ENCODE assay signal across 21 cellular contexts in genomic region chr9:100577776-100578448, GRCh38. TPM values are rescaled to one million over a fixed set of nuclear protein-coding genes. Genes with fewer than 3 reads are reported as not detected.
DNase-seq lines count a peak whose midpoint lies in the region; FAIRE-seq and TF ChIP-seq lines count a peak whose summit lies in the region.
"Had no signal": no experiment of that assay in that cellular context is flagged by ENCODE, and none has a peak within 500 bp of the region (broad histone marks: within the 10 kb centered on the region; RNA-seq: fewer than 3 reads in every experiment).

Gene CAVIN4, plus strand, starts transcription at chr9:100578079. Its CDS starts 65 bp downstream, at chr9:100578144.

- TF ChIP-seq CTCF in chondrocyte (IDR thresholded peaks at IDR 0.05) (no peak), cardiac muscle cell (IDR thresholded peaks at IDR 0.05; ENCODE audit: low read depth, low read length) (no peak), osteoblast (IDR thresholded peaks at IDR 0.05; ENCODE audit: extremely low read depth, low read depth, low read length) (no peak), D721Med (IDR thresholded peaks at IDR 0.05; ENCODE audit: insufficient read depth, missing control alignments) (no peak)

- peak within 1 kb of the TSS; percentile 34 for H3K27ac Mint-ChIP-seq in chondrocyte (ENCODE audit: unreplicated experiment)
- no peak within 1 kb of the TSS for H3K27ac Mint-ChIP-seq in immature natural killer cell
- H3K27ac Mint-ChIP-seq: CD4-positive, alpha-beta memory T cell had no signal

- H3K27ac ChIP-seq in cardiac muscle cell (peak within 1 kb of the TSS; percentile 73), osteoblast (ENCODE audit: low read depth, low read length) (no peak within 1 kb of the TSS)
- H3K27ac ChIP-seq: esophagus muscularis mucosa had no signal

- peak within 1 kb of the TSS; percentile 42 for H3K4me2 ChIP-seq in osteoblast (ENCODE audit: insufficient read depth, low read length)

- no peaks in the 10 kb centered on the region for H4K20me1 ChIP-seq in osteoblast (ENCODE audit: insufficient read depth, low read length)

- H3K4me1 Mint-ChIP-seq in chondrocyte (ENCODE audit: low read depth) = peaks cover 39% of the 10 kb centered on the region
- no peaks in the 10 kb centered on the region for H3K4me1 Mint-ChIP-seq in immature natural killer cell
- H3K4me1 Mint-ChIP-seq: CD4-positive, alpha-beta memory T cell; H9; naive B cell had no signal

- peaks cover 1% of the 10 kb centered on the region for H3K36me3 Mint-ChIP-seq in chondrocyte (ENCODE audit: low read depth)
- H3K36me3 Mint-ChIP-seq in immature natural killer cell = peaks cover 0 to 3% (median 0%) of the 10 kb centered on the region in 3 donors

- H3K9me3 Mint-ChIP-seq in chondrocyte (ENCODE audit: low read depth) = no peaks in the 10 kb centered on the region
- H3K9me3 Mint-ChIP-seq in immature natural killer cell = no peaks in the 10 kb centered on the region
- H3K9me3 Mint-ChIP-seq: CD4-positive, alpha-beta memory T cell; H9; naive B cell had no signal

- FAIRE-seq in D721Med (lab: Jason Lieb, UNC) = no peak
- FAIRE-seq: GM19239 had no signal

- H3K9me3 ChIP-seq in cardiac muscle cell (ENCODE audit: low read depth) = no peaks in the 10 kb centered on the region
- H3K9me3 ChIP-seq in osteoblast (ENCODE audit: low read depth, low read length) = no peaks in the 10 kb centered on the region
- H3K9me3 ChIP-seq: esophagus muscularis mucosa had no signal

- H3K27me3 ChIP-seq in cardiac muscle cell (no peaks in the 10 kb centered on the region), osteoblast (ENCODE audit: insufficient read depth, low read length) (no peaks in the 10 kb centered on the region)
- H3K27me3 ChIP-seq: esophagus muscularis mucosa had no signal

- H3K4me3 ChIP-seq in cardiac muscle cell (no peak within 1 kb of the TSS), osteoblast (ENCODE audit: insufficient read depth, low read length) (peak within 1 kb of the TSS; percentile 41)
- H3K4me3 ChIP-seq: esophagus muscularis mucosa, lung had no signal

- no peaks in the 10 kb centered on the region for H3K27me3 Mint-ChIP-seq in chondrocyte (ENCODE audit: low read depth)
- H3K27me3 Mint-ChIP-seq in immature natural killer cell (ENCODE audit: low read depth in 3 of 3) = peaks cover 0 to 4% (median 0%) of the 10 kb centered on the region in 3 donors
- H3K27me3 Mint-ChIP-seq: naive B cell had no signal

- H3K4me3 Mint-ChIP-seq in chondrocyte (ENCODE audit: unreplicated experiment) = no peak within 1 kb of the TSS
- H3K4me3 Mint-ChIP-seq in immature natural killer cell = no peak within 1 kb of the TSS
- H3K4me3 Mint-ChIP-seq: CD4-positive, alpha-beta memory T cell; H9; naive B cell had no signal

- DNase-seq in EH (ENCODE audit: low read depth) = peak; percentile 71
- no peak for DNase-seq in chondrocyte (ENCODE audit: low spot score)
- DNase-seq in cardiac muscle cell (ENCODE audit: low read depth in 1 of 2, low spot score in 1 of 2) = peak in 1 of 2 donors; percentile 44
- DNase-seq in osteoblast (ENCODE audit: insufficient read length, low spot score, missing footprints) = peak; percentile 43
- no peak for DNase-seq in SKM-1 (lab: John Stamatoyannopoulos, UW; ENCODE audit: unreplicated experiment)
- DNase-seq in D721Med (ENCODE audit: insufficient read length, low spot score) = no peak
- no peak for DNase-seq in immature natural killer cell
- no peak for DNase-seq in MV-4-11 (lab: John Stamatoyannopoulos, UW)
- DNase-seq: activated gamma-delta T cell treated with Interleukin-2 at 50 U/mL for 16 hours; aorta; CD4-positive, alpha-beta memory T cell; DND-41; H9; naive B cell; NCI-H1105; NCI-H2107; OCI-M1; T-helper 2 cell had no signal

- H3K79me2 ChIP-seq in osteoblast (ENCODE audit: insufficient read depth, low read length) = no peaks in the 10 kb centered on the region

- no peak within 1 kb of the TSS for H2AFZ ChIP-seq in osteoblast (ENCODE audit: low read length)

- H3K4me1 ChIP-seq in cardiac muscle cell (ENCODE audit: low read depth) = peaks cover 33% of the 10 kb centered on the region
- H3K4me1 ChIP-seq in osteoblast (ENCODE audit: insufficient read depth, low read length) = peaks cover 39% of the 10 kb centered on the region

- H3K36me3 ChIP-seq in cardiac muscle cell = no peaks in the 10 kb centered on the region
- H3K36me3 ChIP-seq in osteoblast (ENCODE audit: insufficient read depth, low read length) = no peaks in the 10 kb centered on the region
- H3K36me3 ChIP-seq: esophagus muscularis mucosa had no signal

RNA-seq across cellular contexts. Expression of gene CAVIN4, which starts in this region (rescaled TPM):
- 0.46 to 0.87 TPM (median 0.62 TPM) in 3 replicates for total RNA-seq in chondrocyte
- total RNA-seq in cardiac muscle cell = 2.3 and 2.4 TPM in 2 replicates
- polyA plus RNA-seq in cardiac muscle cell = 1.6 and 4.0 TPM in 2 replicates
- total RNA-seq in osteoblast = 1.4 and 1.5 TPM in 2 replicates
- polyA plus RNA-seq in immature natural killer cell = not detected
- polyA plus RNA-seq: CD4-positive, alpha-beta memory T cell had no signal

Comparison
In these comparisons a context has a peak if more than half of its experiments do, and no peak if none do; other contexts are left out.
1. DNase-seq: peak in EH (single experiment) and osteoblast (single experiment); none in chondrocyte (single experiment), SKM-1 (single experiment), D721Med (single experiment), immature natural killer cell (0 of 3) and MV-4-11 (single experiment).